15 cellular contexts compared by ENCODE assay signal in the genomic region with DNA sequence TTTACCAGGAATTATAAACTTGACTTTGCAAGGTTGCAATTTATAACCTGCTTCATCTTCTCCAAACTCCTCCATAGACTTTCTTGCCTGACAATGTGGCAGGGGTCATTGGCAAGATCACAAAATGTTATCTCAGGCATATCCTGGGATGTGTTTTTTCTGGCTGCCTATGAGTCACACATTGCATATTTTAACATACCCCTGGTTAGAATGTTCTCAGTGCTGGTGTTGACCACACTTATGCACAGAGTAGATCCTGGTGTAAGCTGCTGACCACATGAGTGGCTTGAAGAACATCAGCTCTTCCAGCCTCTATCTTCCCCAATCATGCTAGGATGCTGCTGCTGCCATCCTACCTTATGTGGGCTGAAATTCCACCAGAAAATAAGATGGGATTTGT.
A peak's percentile ranks its signal among the peaks of the same experiment; 100 is the strongest.
DNase-seq lines count a peak whose midpoint lies in the region; TF ChIP-seq lines count a peak whose summit lies in the region.
"Had no signal": no experiment of that assay in that cellular context is flagged by ENCODE, and none has a peak within 500 bp of the region (broad histone marks: within the 10 kb centered on the region; RNA-seq: fewer than 3 reads in every experiment).

No MANE protein-coding gene starts in this region.

- no peak overlapping the region for H3K4me3 ChIP-seq in choroid plexus epithelial cell (ENCODE audit: low read depth, low read length)
- no peak overlapping the region for H3K4me3 ChIP-seq in mesodermal cell (ENCODE audit: extremely low read depth, insufficient read depth, low read length, poor library complexity, severe bottlenecking)
- no peak overlapping the region for H3K4me3 ChIP-seq in esophagus muscularis mucosa
- H3K4me3 ChIP-seq in coronary artery: no peak overlapping the region
- H3K4me3 ChIP-seq: BLaER1, gastrocnemius medialis, upper lobe of left lung had no signal

- H3K4me1 Mint-ChIP-seq in activated naive CD8-positive, alpha-beta T cell treated with anti-CD3 and anti-CD28 coated beads for 36 hours: no peaks in the 10 kb centered on the region
- H3K4me1 Mint-ChIP-seq: activated naive CD4-positive, alpha-beta T cell treated with anti-CD3 and anti-CD28 coated beads, Interleukin-2, amount 50 U/mL, for 24 hours had no signal

- H3K9me3 Mint-ChIP-seq in activated naive CD8-positive, alpha-beta T cell treated with anti-CD3 and anti-CD28 coated beads for 36 hours: no peaks in the 10 kb centered on the region
- H3K9me3 Mint-ChIP-seq: activated naive CD4-positive, alpha-beta T cell treated with anti-CD3 and anti-CD28 coated beads, Interleukin-2, amount 50 U/mL, for 24 hours; dendritic cell treated with granulocyte-macrophage colony-stimulating factor and Interleukin-4, amounts not matched to agents 40 ng/mL and 50 ng/mL, for 4 days had no signal

- POLR2A ChIA-PET in RWPE1 (lab: Yijun Ruan, JAX; ENCODE audit: low non-redundant PET): no interaction called here

- TF ChIP-seq CTCF in RWPE1 (conservative IDR thresholded peaks at IDR 0.05; ENCODE audit: low read depth) (no peak), choroid plexus epithelial cell (conservative IDR thresholded peaks at IDR 0.05; ENCODE audit: low read depth, low read length) (no peak), esophagus muscularis mucosa (IDR thresholded peaks at IDR 0.05) (no peak), coronary artery (IDR thresholded peaks at IDR 0.05) (no peak)

- H3K27me3 Mint-ChIP-seq in activated naive CD8-positive, alpha-beta T cell treated with anti-CD3 and anti-CD28 coated beads for 36 hours: peaks cover 4% of the 10 kb centered on the region

- H3K27me3 ChIP-seq in esophagus muscularis mucosa: no peaks in the 10 kb centered on the region
- H3K27me3 ChIP-seq: BLaER1, gastrocnemius medialis, upper lobe of left lung had no signal

- intact Hi-C loops in esophagus muscularis mucosa (cut with DNase I): no loop called here

- no peaks in the 10 kb centered on the region for H3K36me3 ChIP-seq in mesodermal cell (ENCODE audit: control insufficient read depth, insufficient read depth, low read length)
- H3K36me3 ChIP-seq in esophagus muscularis mucosa: no peaks in the 10 kb centered on the region
- H3K36me3 ChIP-seq: BLaER1, gastrocnemius medialis, upper lobe of left lung had no signal

- no peaks in the 10 kb centered on the region for H3K36me3 Mint-ChIP-seq in activated naive CD8-positive, alpha-beta T cell treated with anti-CD3 and anti-CD28 coated beads for 36 hours
- H3K36me3 Mint-ChIP-seq: activated naive CD4-positive, alpha-beta T cell treated with anti-CD3 and anti-CD28 coated beads, Interleukin-2, amount 50 U/mL, for 24 hours had no signal

- no peak overlapping the region for H3K27ac Mint-ChIP-seq in activated naive CD8-positive, alpha-beta T cell treated with anti-CD3 and anti-CD28 coated beads for 36 hours
- H3K27ac Mint-ChIP-seq: activated naive CD4-positive, alpha-beta T cell treated with anti-CD3 and anti-CD28 coated beads, Interleukin-2, amount 50 U/mL, for 24 hours; dendritic cell treated with granulocyte-macrophage colony-stimulating factor and Interleukin-4, amounts not matched to agents 40 ng/mL and 50 ng/mL, for 4 days had no signal

- H3K27ac ChIP-seq in RWPE1: no peak overlapping the region
- peak overlapping the region; percentile 8 for H3K27ac ChIP-seq in mesodermal cell (ENCODE audit: low read depth, low read length, severe bottlenecking)
- no peak overlapping the region for H3K27ac ChIP-seq in esophagus muscularis mucosa (replicated peaks in 1 of 4)
- H3K27ac ChIP-seq in coronary artery: no peak overlapping the region
- H3K27ac ChIP-seq: BLaER1, gastrocnemius medialis, upper lobe of left lung had no signal

- H3K4me3 Mint-ChIP-seq in activated naive CD8-positive, alpha-beta T cell treated with anti-CD3 and anti-CD28 coated beads for 36 hours: no peak overlapping the region
- H3K4me3 Mint-ChIP-seq: activated naive CD4-positive, alpha-beta T cell treated with anti-CD3 and anti-CD28 coated beads, Interleukin-2, amount 50 U/mL, for 24 hours; dendritic cell treated with granulocyte-macrophage colony-stimulating factor and Interleukin-4, amounts not matched to agents 40 ng/mL and 50 ng/mL, for 4 days had no signal

- CTCF ChIA-PET in RWPE1 (lab: Yijun Ruan, JAX): no interaction called here

- H3K4me1 ChIP-seq in mesodermal cell (ENCODE audit: control insufficient read depth, insufficient read depth, low read length, poor library complexity, severe bottlenecking): no peaks in the 10 kb centered on the region
- H3K4me1 ChIP-seq in esophagus muscularis mucosa: peaks cover 0 to 4% (median 1%) of the 10 kb centered on the region in 4 donors
- H3K4me1 ChIP-seq: BLaER1, upper lobe of left lung had no signal

- peak; percentile 83 for DNase-seq in EH (ENCODE audit: low read depth)
- DNase-seq in RWPE1 (ENCODE audit: low spot score): peak; percentile 24
- peak; percentile 89 for DNase-seq in choroid plexus epithelial cell (ENCODE audit: low read depth)
- no peak for DNase-seq in activated naive CD8-positive, alpha-beta T cell treated with anti-CD3 and anti-CD28 coated beads for 36 hours
- no peak for DNase-seq in esophagus muscularis mucosa (ENCODE audit: extremely low spot score)
- DNase-seq in activated CD4-positive, alpha-beta T cell treated with anti-CD3 and anti-CD28 coated beads, Interleukin-2, amount 50 U/mL, for 4 hours: no peak
- no peak for DNase-seq in coronary artery (ENCODE audit: low spot score)
- DNase-seq: gastrocnemius medialis, NCI-H187, SHP77, upper lobe of left lung had no signal

- no peaks in the 10 kb centered on the region for H3K9me3 ChIP-seq in mesodermal cell (ENCODE audit: control insufficient read depth, low read length)
- H3K9me3 ChIP-seq in esophagus muscularis mucosa: no peaks in the 10 kb centered on the region
- H3K9me3 ChIP-seq: BLaER1, gastrocnemius medialis, upper lobe of left lung had no signal

- TF ChIP-seq EP300 in esophagus muscularis mucosa (IDR thresholded peaks at IDR 0.05): no peak

- TF ChIP-seq POLR2A in esophagus muscularis mucosa (IDR thresholded peaks at IDR 0.05; ENCODE audit: low read depth): no peak

Comparison
In these comparisons a context has a peak if more than half of its experiments do, and no peak if none do; other contexts are left out.
1. DNase-seq: peak in EH (single experiment), RWPE1 (single experiment) and choroid plexus epithelial cell (single experiment); none in activated naive CD8-positive, alpha-beta T cell treated with anti-CD3 and anti-CD28 coated beads for 36 hours (single experiment), esophagus muscularis mucosa (single experiment), activated CD4-positive, alpha-beta T cell treated with anti-CD3 and anti-CD28 coated beads, Interleukin-2, amount 50 U/mL, for 4 hours (0 of 2) and coronary artery (single experiment).